Comparison of ENCODE assay signal across 8 cellular contexts in genomic region chr1:16367258-16367967, GRCh38. TPM values are rescaled to one million over a fixed set of nuclear protein-coding genes. Genes with fewer than 3 reads are reported as not detected.
DNase-seq lines count a peak whose midpoint lies in the region; ATAC-seq and TF ChIP-seq lines count a peak whose summit lies in the region.

No MANE protein-coding gene starts in this region.

- peaks cover 13% of the 10 kb centered on the region for H3K4me1 ChIP-seq in cardiac muscle cell (ENCODE audit: low read depth)

- TF ChIP-seq CTCF in cardiac muscle cell (IDR thresholded peaks at IDR 0.05; ENCODE audit: low read depth, low read length) = no peak
- TF ChIP-seq CTCF in type B pancreatic cell (conservative IDR thresholded peaks at IDR 0.05) = peak; percentile 11

- H3K27me3 ChIP-seq in cardiac muscle cell = no peaks in the 10 kb centered on the region

- peaks cover 33% of the 10 kb centered on the region for H3K36me3 Mint-ChIP-seq in activated naive CD8-positive, alpha-beta T cell treated with anti-CD3 and anti-CD28 coated beads for 36 hours
- peaks cover 1% of the 10 kb centered on the region for H3K36me3 Mint-ChIP-seq in type B pancreatic cell

- peak overlapping the region; percentile 92 for H3K27ac ChIP-seq in cardiac muscle cell

- H3K9me3 ChIP-seq in cardiac muscle cell (ENCODE audit: low read depth) = no peaks in the 10 kb centered on the region

- H3K4me3 Mint-ChIP-seq in activated naive CD8-positive, alpha-beta T cell treated with anti-CD3 and anti-CD28 coated beads for 36 hours = peak overlapping the region; percentile 94
- H3K4me3 Mint-ChIP-seq in type B pancreatic cell = peak overlapping the region; percentile 96

- in situ Hi-C loops in KBM-7 (cut with MboI; ENCODE audit: low pct_unique_long_range_greater_than_20kb, low sequenced_read_pairs) = no loop called here

- H3K36me3 ChIP-seq in cardiac muscle cell = no peaks in the 10 kb centered on the region

- peak overlapping the region; percentile 99 for H3K27ac Mint-ChIP-seq in activated naive CD8-positive, alpha-beta T cell treated with anti-CD3 and anti-CD28 coated beads for 36 hours
- peak overlapping the region; percentile 99 for H3K27ac Mint-ChIP-seq in type B pancreatic cell

- H3K4me3 ChIP-seq in cardiac muscle cell = peak overlapping the region; percentile 72

- H3K9me3 Mint-ChIP-seq in activated naive CD8-positive, alpha-beta T cell treated with anti-CD3 and anti-CD28 coated beads for 36 hours = no peaks in the 10 kb centered on the region
- H3K9me3 Mint-ChIP-seq in type B pancreatic cell = peaks cover 5% of the 10 kb centered on the region

- peak; percentile 84 for DNase-seq in Daoy (ENCODE audit: low read depth)
- DNase-seq in KBM-7 = peak; percentile 93
- peak; percentile 79 for DNase-seq in SK-N-DZ (ENCODE audit: low spot score)
- peak; percentile 89 for DNase-seq in activated naive CD8-positive, alpha-beta T cell treated with anti-CD3 and anti-CD28 coated beads for 36 hours
- peak; percentile 75 to 89 for DNase-seq in cardiac muscle cell (ENCODE audit: low read depth in 1 of 2, low spot score in 1 of 2)
- peak; percentile 90 for DNase-seq in pons (ENCODE audit: low spot score)
- peak; percentile 79 for DNase-seq in type B pancreatic cell (ENCODE audit: extremely low spot score, unreplicated experiment)

- peak; percentile 52 for ATAC-seq in GM21576 (IDR thresholded peaks at IDR 0.05; ENCODE audit: unreplicated experiment)

- no peaks in the 10 kb centered on the region for H3K27me3 Mint-ChIP-seq in activated naive CD8-positive, alpha-beta T cell treated with anti-CD3 and anti-CD28 coated beads for 36 hours
- no peaks in the 10 kb centered on the region for H3K27me3 Mint-ChIP-seq in type B pancreatic cell

- H3K4me1 Mint-ChIP-seq in activated naive CD8-positive, alpha-beta T cell treated with anti-CD3 and anti-CD28 coated beads for 36 hours = peaks cover 38% of the 10 kb centered on the region
- peaks cover 30% of the 10 kb centered on the region for H3K4me1 Mint-ChIP-seq in type B pancreatic cell (ENCODE audit: unreplicated experiment)

RNA-seq across cellular contexts. Expression of gene SZRD1, which starts 0.4 kb away (rescaled TPM):
- 61.0 and 77.7 TPM in 2 replicates for total RNA-seq in Daoy (2014; rRNA removed; shearing (Covaris generic))
- 42.6 and 43.0 TPM in 2 replicates for polyA plus RNA-seq in SK-N-DZ (2014; cell fraction: cytosol; rRNA removed)
- 20.3 and 28.1 TPM in 2 replicates for polyA plus RNA-seq in SK-N-DZ (2014; cell fraction: nucleus; rRNA removed)
- total RNA-seq in activated naive CD8-positive, alpha-beta T cell treated with anti-CD3 and anti-CD28 coated beads for 36 hours = 100 to 1,000 TPM; 190 to 196 TPM
- total RNA-seq in cardiac muscle cell = 75.9 and 81.7 TPM in 2 replicates
- polyA plus RNA-seq in cardiac muscle cell = 53.1 and 58.5 TPM in 2 replicates
- total RNA-seq in type B pancreatic cell (ENCODE audit: low replicate concordance) = 127 and 140 TPM in 2 replicates

RNA-seq across cellular contexts. Expression of gene FBXO42, which starts 15.1 kb away (rescaled TPM):
- 10.8 and 27.3 TPM in 2 replicates for total RNA-seq in Daoy (2014; rRNA removed; shearing (Covaris generic))
- polyA plus RNA-seq in SK-N-DZ (2014; cell fraction: cytosol; rRNA removed) = 9.7 and 10.1 TPM in 2 replicates
- polyA plus RNA-seq in SK-N-DZ (2014; cell fraction: nucleus; rRNA removed) = 9.1 and 13.4 TPM in 2 replicates
- 10 to 100 TPM; 14.6 to 17.7 TPM for total RNA-seq in activated naive CD8-positive, alpha-beta T cell treated with anti-CD3 and anti-CD28 coated beads for 36 hours
- 28.6 and 34.7 TPM in 2 replicates for total RNA-seq in cardiac muscle cell
- 37.7 and 40.8 TPM in 2 replicates for polyA plus RNA-seq in cardiac muscle cell
- 18.4 and 19.0 TPM in 2 replicates for total RNA-seq in type B pancreatic cell (ENCODE audit: low replicate concordance)

Comparison
In these comparisons a context has a peak if more than half of its experiments do, and no peak if none do; other contexts are left out.
1. Peak in every context shown above with its lines: DNase-seq, ATAC-seq, H3K4me3 ChIP-seq and H3K27ac ChIP-seq.